ENCODE assay signal across 2 cellular contexts in genomic region chrX:9146657-9147056, GRCh38.
TF ChIP-seq lines count a peak whose summit lies in the region.

No MANE protein-coding gene starts in this region.

TF ChIP-seq in IMR-90, 13 proteins besides CTCF, POLR2A, EP300 and RAD21:
- TF ChIP-seq FOS (IDR thresholded peaks at IDR 0.05; ENCODE audit: low read depth, low read length) (no peak), USF2 (IDR thresholded peaks at IDR 0.05; ENCODE audit: low read depth, low read length) (no peak), NFE2L2 (IDR thresholded peaks at IDR 0.05; ENCODE audit: low read depth, low read length) (no peak)

TF ChIP-seq in H1, 55 proteins besides CTCF, POLR2A, EP300 and RAD21:
- no peak for TF ChIP-seq ASH2L (IDR thresholded peaks at IDR 0.05; ENCODE audit: low read length)
- no peak for TF ChIP-seq TAF7 (optimal IDR thresholded peaks at IDR 0.05; ENCODE audit: borderline replicate concordance, low read depth, low read length)
- no peak for TF ChIP-seq CHD7 (IDR thresholded peaks at IDR 0.05; ENCODE audit: insufficient replicate concordance, low read length)
- TF ChIP-seq SP4 (IDR thresholded peaks at IDR 0.05; ENCODE audit: low read length), result no peak
